Comparison of ENCODE assay signal across 19 cellular contexts in genomic region chr7:87570178-87570577, GRCh38. TPM values are rescaled to one million over a fixed set of nuclear protein-coding genes. Genes with fewer than 3 reads are reported as not detected.
DNase-seq lines count a peak whose midpoint lies in the region; ATAC-seq, FAIRE-seq and TF ChIP-seq lines count a peak whose summit lies in the region.
"Had no signal": no experiment of that assay in that cellular context is flagged by ENCODE, and none has a peak within 500 bp of the region (broad histone marks: within the 10 kb centered on the region; RNA-seq: fewer than 3 reads in every experiment).

No MANE protein-coding gene starts in this region.

- no peak for TF ChIP-seq RAD21 in HepG2 (CRISPR knock-in tag; IDR thresholded peaks at IDR 0.05)

- TF ChIP-seq POLR2A in HepG2 (IDR thresholded peaks at IDR 0.05; ENCODE audit: insufficient read depth in 1 of 2, low read depth in 2 of 2, low read length in 2 of 2), result no peak

- POLR2A ChIA-PET in HepG2 (lab: Yijun Ruan, JAX), result interaction anchor here (1.4 to 2.1 kb wide), 2 partner anchors 30 to 105 kb away, joined by 5 to 9 read pairs; partner anchors contain the start of gene ABCB1

- H3K4me2 ChIP-seq in HepG2 (ENCODE audit: low read depth, low read length), result no peak overlapping the region
- H3K4me2 ChIP-seq: BLaER1 treated with 17β-estradiol and CSF1 and Interleukin-3, amounts not matched to agents 10 nM and 100 nM had no signal

- no peaks in the 10 kb centered on the region for H3K9me3 ChIP-seq in HepG2 (ENCODE audit: low read length)
- no peaks in the 10 kb centered on the region for H3K9me3 ChIP-seq in upper lobe of right lung
- H3K9me3 ChIP-seq: BLaER1 treated with 17β-estradiol and CSF1 and Interleukin-3, amounts not matched to agents 10 nM and 100 nM; gastroesophageal sphincter; MG63 had no signal

- in situ Hi-C loops in HepG2 (cut with HindIII; ENCODE audit: extremely low pct_ligation_motif_present, low pct_unique_long_range_greater_than_20kb), result no loop called here

- TF ChIP-seq CTCF in AG10803 (conservative IDR thresholded peaks at IDR 0.05; ENCODE audit: low read length), result no peak
- TF ChIP-seq CTCF in choroid plexus epithelial cell (conservative IDR thresholded peaks at IDR 0.05; ENCODE audit: low read depth, low read length), result no peak
- no peak for TF ChIP-seq CTCF in HepG2 (CRISPR knock-in tag; IDR thresholded peaks at IDR 0.05)
- no peak for TF ChIP-seq CTCF in upper lobe of right lung (IDR thresholded peaks at IDR 0.05)
- TF ChIP-seq CTCF in omental fat pad (IDR thresholded peaks at IDR 0.05), result no peak

- no peak overlapping the region for H2AFZ ChIP-seq in HepG2 (ENCODE audit: low read length)

- H3K4me3 ChIP-seq in AG10803 (ENCODE audit: low read length) (no peak overlapping the region), choroid plexus epithelial cell (ENCODE audit: low read depth, low read length) (no peak overlapping the region), HepG2 (replicated peaks in 1 of 3; ENCODE audit: insufficient read depth in 1 of 3, low read depth in 2 of 3, low read length in 3 of 3) (no peak overlapping the region), upper lobe of right lung (no peak overlapping the region)
- H3K4me3 ChIP-seq: BLaER1 treated with 17β-estradiol and CSF1 and Interleukin-3, amounts not matched to agents 10 nM and 100 nM; dorsolateral prefrontal cortex; gastroesophageal sphincter; MG63 had no signal

- DNase-seq in AG10803 (ENCODE audit: low read depth) (peak; percentile 58), LoVo (ENCODE audit: low spot score) (peak; percentile 44), choroid plexus epithelial cell (ENCODE audit: low read depth) (peak; percentile 64), HepG2 (ENCODE audit: low spot score) (no peak), upper lobe of right lung (no peak), ecto neural progenitor cell (ENCODE audit: low spot score) (no peak), omental fat pad (ENCODE audit: low spot score) (no peak), HuH-7.5 (ENCODE audit: low spot score) (no peak)
- DNase-seq: activated CD4-positive, alpha-beta T cell treated with anti-CD3 and anti-CD28 coated beads, Interleukin-2, amount 50 U/mL, for 48 hours; DMS79 treated with DMSO at 0.1 percent for 48 hours; dorsolateral prefrontal cortex; MG63; NCI-H2029 treated with DMSO at 0.1 percent for 48 hours; NCI-H69; nucleus accumbens; small intestine had no signal

- H4K20me1 ChIP-seq in HepG2 (ENCODE audit: insufficient read depth, low read length), result no peaks in the 10 kb centered on the region
- H4K20me1 ChIP-seq: BLaER1 treated with 17β-estradiol and CSF1 and Interleukin-3, amounts not matched to agents 10 nM and 100 nM had no signal

- no peak for TF ChIP-seq EP300 in HepG2 (IDR thresholded peaks at IDR 0.05; ENCODE audit: low read depth in 2 of 2, low read length in 2 of 2)
- no peak for TF ChIP-seq EP300 in HepG2 (CRISPR knock-in tag; IDR thresholded peaks at IDR 0.05; ENCODE audit: borderline replicate concordance)

- H3K4me1 ChIP-seq in HepG2 (ENCODE audit: insufficient read depth, low read length), result peaks cover 52% of the 10 kb centered on the region
- H3K4me1 ChIP-seq in upper lobe of right lung, result no peaks in the 10 kb centered on the region

- no peaks in the 10 kb centered on the region for H3K79me2 ChIP-seq in HepG2 (ENCODE audit: insufficient read depth, low read length)

- H3K36me3 ChIP-seq in HepG2 (replicated peaks in 1 of 2; ENCODE audit: control insufficient read depth in 1 of 2, insufficient read depth in 2 of 2, low read length in 2 of 2) (peaks cover 2% of the 10 kb centered on the region in 2 experiments; a peak in 2 of 5 replicates), upper lobe of right lung (no peaks in the 10 kb centered on the region)
- H3K36me3 ChIP-seq: BLaER1 treated with 17β-estradiol and CSF1 and Interleukin-3, amounts not matched to agents 10 nM and 100 nM; gastroesophageal sphincter; MG63 had no signal

- WGBS in HepG2 (ENCODE audit: low lambda C conversion rate), result 23% methylated on average over 1 of the region's 1 CpG

- CTCF ChIA-PET in HepG2 (lab: Yijun Ruan, JAX; ENCODE audit: low intra/inter-chr PET ratio, low total read pairs), result no interaction called here

- FAIRE-seq in HepG2 (lab: Jason Lieb, UNC), result no peak
- FAIRE-seq: small intestine had no signal

- BruUV-seq in HepG2 (replicated peaks; lab: Mats Ljungman, UMichigan), result no TSS peak

- no peaks in the 10 kb centered on the region for H3K27me3 ChIP-seq in HepG2 (ENCODE audit: control insufficient read depth in 1 of 2, insufficient read depth in 2 of 2, low read length in 2 of 2)
- no peaks in the 10 kb centered on the region for H3K27me3 ChIP-seq in upper lobe of right lung
- H3K27me3 ChIP-seq: BLaER1 treated with 17β-estradiol and CSF1 and Interleukin-3, amounts not matched to agents 10 nM and 100 nM; dorsolateral prefrontal cortex; gastroesophageal sphincter; MG63 had no signal

- no peak overlapping the region for H3K9ac ChIP-seq in HepG2 (ENCODE audit: insufficient read depth, low read depth, low read length)
- H3K9ac ChIP-seq: BLaER1 treated with 17β-estradiol and CSF1 and Interleukin-3, amounts not matched to agents 10 nM and 100 nM had no signal

- intact Hi-C loops in HepG2 (cut with micrococcal nuclease; ENCODE audit: unreplicated experiment) (no loop called here), upper lobe of right lung (cut with DNase I) (no loop called here)

- ATAC-seq in HepG2 (no peak), upper lobe of right lung (no peak), omental fat pad (ENCODE audit: low FRiP score) (no peak)
- ATAC-seq: gastroesophageal sphincter had no signal

- H3K27ac ChIP-seq in HepG2 (ENCODE audit: extremely low read length, insufficient read depth, low read length) (peak overlapping the region; percentile 56), upper lobe of right lung (no peak overlapping the region)
- H3K27ac ChIP-seq: BLaER1 treated with 17β-estradiol and CSF1 and Interleukin-3, amounts not matched to agents 10 nM and 100 nM; dorsolateral prefrontal cortex; gastroesophageal sphincter had no signal

TF ChIP-seq in HepG2, 621 proteins besides CTCF, POLR2A, EP300 and RAD21 (continues in another document):
- TF ChIP-seq ONECUT2 (CRISPR knock-in tag; IDR thresholded peaks at IDR 0.05) (no peak), ZNF790 (CRISPR knock-in tag; IDR thresholded peaks at IDR 0.05; ENCODE audit: borderline replicate concordance) (no peak), CBX2 (IDR thresholded peaks at IDR 0.05; ENCODE audit: low read depth, low read length) (no peak), CBX2 (CRISPR knock-in tag; IDR thresholded peaks at IDR 0.05; ENCODE audit: low read depth) (no peak)

RNA-seq across cellular contexts. Expression of gene ABCB1, which starts 30.5 kb away (rescaled TPM):
- total RNA-seq in HepG2 (2016; rRNA removed; fragmentation: Illumina TruSeq; extraction: Trizol) (25.9 and 42.8 TPM in 2 replicates), upper lobe of right lung (7.5 TPM), omental fat pad (10 to 100 TPM in 3 of 4 donors, 1 to 10 TPM in 1; 5.8 to 21.1 (median 11.9) TPM)
- 5.0 and 6.3 TPM in 2 replicates for total RNA-seq in HepG2 (2016; cell fraction: cytosol; rRNA removed; fragmentation: Illumina TruSeq; extraction: Trizol; ENCODE audit: low read depth)
- 22.6 and 44.1 TPM in 2 replicates for total RNA-seq in HepG2 (2016; cell fraction: insoluble cytoplasmic fraction; rRNA removed; fragmentation: Illumina TruSeq; extraction: Trizol)
- 7.6 and 7.9 TPM in 2 replicates for total RNA-seq in HepG2 (2016; cell fraction: membrane; rRNA removed; fragmentation: Illumina TruSeq; extraction: Trizol)
- total RNA-seq in HepG2 (2016; cell fraction: nucleus; rRNA removed; fragmentation: Illumina TruSeq; extraction: Trizol), result 42.9 and 51.8 TPM in 2 replicates
- polyA plus RNA-seq in HepG2 (2011; rRNA removed), result 52.6 and 79.9 TPM in 2 replicates
- polyA plus RNA-seq in HepG2 (2011; cell fraction: cytosol; rRNA removed), result 47.0 and 67.2 TPM in 2 replicates
- 47.8 and 75.8 TPM in 2 replicates for polyA plus RNA-seq in HepG2 (2011; cell fraction: nucleus; rRNA removed)
- 21.6 and 34.5 TPM in 2 replicates for polyA plus RNA-seq in HepG2 (2012)
- 2.7 and 3.2 TPM in 2 replicates for polyA plus RNA-seq in HepG2 (2016; cell fraction: cytosol; fragmentation: Illumina TruSeq; extraction: Trizol; ENCODE audit: low read depth)
- 16.4 and 17.9 TPM in 2 replicates for polyA plus RNA-seq in HepG2 (2016; cell fraction: insoluble cytoplasmic fraction; fragmentation: Illumina TruSeq; extraction: Trizol; ENCODE audit: low read depth)
- polyA plus RNA-seq in HepG2 (2016; cell fraction: membrane; fragmentation: Illumina TruSeq; extraction: Trizol; ENCODE audit: low read depth), result 4.7 and 5.0 TPM in 2 replicates
- polyA plus RNA-seq in HepG2 (2016; cell fraction: nucleus; fragmentation: Illumina TruSeq; extraction: Trizol; ENCODE audit: insufficient read depth, low read depth), result 44.6 and 47.8 TPM in 2 replicates
- polyA minus RNA-seq in HepG2 (2011; rRNA and poly(A)+ RNA removed; ENCODE audit: low replicate concordance), result 64.0 TPM in 1 of 2 replicates, not detected in the other
- 34.7 and 55.1 TPM in 2 replicates for polyA minus RNA-seq in HepG2 (2011; cell fraction: cytosol; rRNA and poly(A)+ RNA removed)
- 53.6 and 84.8 TPM in 2 replicates for polyA minus RNA-seq in HepG2 (2011; cell fraction: nucleus; rRNA and poly(A)+ RNA removed)

RNA-seq across cellular contexts. Expression of gene RUNDC3B, which starts 58.0 kb away (rescaled TPM):
- total RNA-seq in HepG2 (2016; rRNA removed; fragmentation: Illumina TruSeq; extraction: Trizol), result 1.3 and 1.5 TPM in 2 replicates
- total RNA-seq in HepG2 (2016; cell fraction: cytosol; rRNA removed; fragmentation: Illumina TruSeq; extraction: Trizol; ENCODE audit: low read depth), result 0.26 and 0.40 TPM in 2 replicates
- 0.67 and 1.2 TPM in 2 replicates for total RNA-seq in HepG2 (2016; cell fraction: insoluble cytoplasmic fraction; rRNA removed; fragmentation: Illumina TruSeq; extraction: Trizol)
- 0.31 and 0.56 TPM in 2 replicates for total RNA-seq in HepG2 (2016; cell fraction: membrane; rRNA removed; fragmentation: Illumina TruSeq; extraction: Trizol)
- total RNA-seq in HepG2 (2016; cell fraction: nucleus; rRNA removed; fragmentation: Illumina TruSeq; extraction: Trizol), result 0.78 and 1.2 TPM in 2 replicates
- 0.16 and 0.28 TPM in 2 replicates for polyA plus RNA-seq in HepG2 (2011; rRNA removed)
- polyA plus RNA-seq in HepG2 (2011; cell fraction: cytosol; rRNA removed), result 0.11 and 0.15 TPM in 2 replicates
- polyA plus RNA-seq in HepG2 (2011; cell fraction: nucleus; rRNA removed), result 0.16 TPM in 1 of 2 replicates, not detected in the other
- polyA plus RNA-seq in HepG2 (2012), result 0.29 and 0.40 TPM in 2 replicates
- 0.03 and 0.09 TPM in 2 replicates for polyA plus RNA-seq in HepG2 (2016; cell fraction: cytosol; fragmentation: Illumina TruSeq; extraction: Trizol; ENCODE audit: low read depth)
- 0.87 and 1.9 TPM in 2 replicates for polyA plus RNA-seq in HepG2 (2016; cell fraction: insoluble cytoplasmic fraction; fragmentation: Illumina TruSeq; extraction: Trizol; ENCODE audit: low read depth)
- 0.31 and 0.34 TPM in 2 replicates for polyA plus RNA-seq in HepG2 (2016; cell fraction: membrane; fragmentation: Illumina TruSeq; extraction: Trizol; ENCODE audit: low read depth)
- polyA plus RNA-seq in HepG2 (2016; cell fraction: nucleus; fragmentation: Illumina TruSeq; extraction: Trizol; ENCODE audit: insufficient read depth, low read depth), result 0.47 and 1.0 TPM in 2 replicates
- 0.54 TPM in 1 of 2 replicates, not detected in the other for polyA minus RNA-seq in HepG2 (2011; rRNA and poly(A)+ RNA removed; ENCODE audit: low replicate concordance)
- polyA minus RNA-seq in HepG2 (2011; cell fraction: cytosol; rRNA and poly(A)+ RNA removed), result 0.53 and 0.99 TPM in 2 replicates
- 1.3 and 3.1 TPM in 2 replicates for polyA minus RNA-seq in HepG2 (2011; cell fraction: nucleus; rRNA and poly(A)+ RNA removed)
- 1.5 TPM for total RNA-seq in upper lobe of right lung
- 1 to 10 TPM; 1.8 to 8.2 (median 3.3) TPM for total RNA-seq in omental fat pad
- total RNA-seq: mesothelial cell of epicardium had no signal

Comparison
In these comparisons a context has a peak if more than half of its experiments do, and no peak if none do; other contexts are left out.
1. DNase-seq: peak in AG10803 (single experiment), LoVo (single experiment) and choroid plexus epithelial cell (single experiment); none in HepG2 (single experiment), upper lobe of right lung (single experiment), ecto neural progenitor cell (single experiment), omental fat pad (single experiment) and HuH-7.5 (single experiment).